ENCODE assay signal across 14 cellular contexts in the genomic region with DNA sequence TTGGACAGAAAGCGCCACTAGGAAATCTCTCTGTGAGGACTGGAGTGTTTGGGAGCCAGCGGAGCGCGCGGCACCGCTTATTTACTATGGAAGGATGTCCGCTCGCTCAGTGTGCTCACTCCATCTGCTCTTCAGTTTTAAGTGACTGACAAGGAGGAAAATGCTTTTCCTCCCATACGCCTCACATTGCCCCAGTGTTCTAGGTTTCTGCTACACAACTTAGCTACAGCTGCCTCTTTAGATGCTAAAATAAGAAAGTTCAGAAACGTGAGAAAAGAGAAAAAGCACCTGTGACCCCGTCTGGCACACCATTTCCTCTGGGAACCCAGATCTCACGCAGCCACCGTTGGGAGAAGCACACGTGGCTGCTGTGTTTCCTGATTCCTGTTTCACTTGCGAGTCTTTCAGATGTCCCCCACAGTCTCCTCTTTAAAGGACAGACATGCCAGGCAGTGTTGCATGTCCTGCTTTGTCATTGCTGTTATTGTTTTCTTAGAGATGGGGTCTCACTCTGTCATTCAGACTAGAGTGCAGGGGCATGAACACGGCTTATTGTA. TPM values are rescaled to one million over a fixed set of nuclear protein-coding genes. Genes with fewer than 3 reads are reported as not detected.
DNase-seq lines count a peak whose midpoint lies in the region; ATAC-seq and TF ChIP-seq lines count a peak whose summit lies in the region.
"Had no signal": no experiment of that assay in that cellular context is flagged by ENCODE, and none has a peak within 500 bp of the region (broad histone marks: within the 10 kb centered on the region; RNA-seq: fewer than 3 reads in every experiment).

No MANE protein-coding gene starts in this region.

- peak overlapping the region; percentile 78 for H3K27ac ChIP-seq in HL-60 (replicated peaks)
- H3K27ac ChIP-seq in psoas muscle, result peak overlapping the region; percentile 97

- no peak overlapping the region for H3K4me3 ChIP-seq in HL-60 (replicated peaks; ENCODE audit: insufficient read depth, low read length)
- peak overlapping the region; percentile 0 for H3K4me3 ChIP-seq in psoas muscle
- H3K4me3 ChIP-seq: HAP-1, prostate gland had no signal

- peaks cover 0 to 17% of the 10 kb centered on the region in 2 donors for H3K36me3 ChIP-seq in psoas muscle (ENCODE audit: insufficient read depth in 1 of 2, low read depth in 1 of 2)
- H3K36me3 ChIP-seq: prostate gland had no signal

- peak; percentile 23 for DNase-seq in DMS79 (lab: John Stamatoyannopoulos, UW)
- DNase-seq in HL-60 (ENCODE audit: low read depth in 1 of 2, low spot score in 1 of 2), result no peak
- DNase-seq in dermis blood vessel endothelial cell, result peak; percentile 20
- peak in 1 of 2 donors; percentile 49 for DNase-seq in psoas muscle
- no peak for DNase-seq in endothelial cell (ENCODE audit: low spot score)
- DNase-seq in NCI-H774 (lab: John Stamatoyannopoulos, UW), result no peak
- DNase-seq in activated CD8-positive, alpha-beta memory T cell treated with anti-CD3 and anti-CD28 coated beads, Interleukin-2, amount 10 ng/mL, durations not matched to agents 7 days and 5 days, result no peak
- DNase-seq in AG20443 (ENCODE audit: low spot score), result no peak
- DNase-seq: activated CD4-positive, CD25-positive, alpha-beta regulatory T cell treated with anti-CD3 and anti-CD28 coated beads, Interleukin-2, amount 50 U/mL, for 72 hours had no signal

- no peaks in the 10 kb centered on the region for H3K9me3 ChIP-seq in psoas muscle
- H3K9me3 ChIP-seq: HAP-1, prostate gland had no signal

- WGBS in psoas muscle, 3 donors, result 53 to 65% (median 63%) methylated on average over 16 of the region's 16 CpGs

- H3K27me3 Mint-ChIP-seq in endothelial cell (ENCODE audit: unreplicated experiment), result peaks cover 6% of the 10 kb centered on the region
- H3K27me3 Mint-ChIP-seq in activated CD8-positive, alpha-beta memory T cell treated with anti-CD3 and anti-CD28 coated beads, Interleukin-2, amount 10 ng/mL, durations not matched to agents 7 days and 5 days, result no peaks in the 10 kb centered on the region
- H3K27me3 Mint-ChIP-seq: dendritic cell treated with granulocyte-macrophage colony-stimulating factor and Interleukin-4, amounts not matched to agents 40 ng/mL and 50 ng/mL, for 4 days; T-cell had no signal

- no peak for TF ChIP-seq CTCF in HL-60 (IDR thresholded peaks at IDR 0.05; ENCODE audit: insufficient read depth, low read length)
- no peak for TF ChIP-seq CTCF in psoas muscle (IDR thresholded peaks at IDR 0.05)
- TF ChIP-seq CTCF in endothelial cell (IDR thresholded peaks at IDR 0.05; ENCODE audit: unreplicated experiment), result no peak

- peaks cover 10% of the 10 kb centered on the region for H3K36me3 Mint-ChIP-seq in endothelial cell (ENCODE audit: low read depth, unreplicated experiment)
- peaks cover 2% of the 10 kb centered on the region for H3K36me3 Mint-ChIP-seq in activated CD8-positive, alpha-beta memory T cell treated with anti-CD3 and anti-CD28 coated beads, Interleukin-2, amount 10 ng/mL, durations not matched to agents 7 days and 5 days

- CTCF ChIA-PET in activated CD8-positive, alpha-beta memory T cell treated with anti-CD3 and anti-CD28 coated beads, Interleukin-2, amount 10 ng/mL, durations not matched to agents 7 days and 5 days (lab: Charles Lee), result interaction anchor here (1.1 to 2.1 kb wide), 6 partner anchors 21 to 150 kb away, joined by 3 to 10 read pairs (median 3); no protein-coding TSS in a partner anchor

- ATAC-seq in psoas muscle, result no peak
- no peak for ATAC-seq in activated CD8-positive, alpha-beta memory T cell treated with anti-CD3 and anti-CD28 coated beads, Interleukin-2, amount 10 ng/mL, durations not matched to agents 7 days and 5 days

- H3K4me1 Mint-ChIP-seq in endothelial cell (ENCODE audit: unreplicated experiment), result peaks cover 5% of the 10 kb centered on the region
- peaks cover 8% of the 10 kb centered on the region for H3K4me1 Mint-ChIP-seq in activated CD8-positive, alpha-beta memory T cell treated with anti-CD3 and anti-CD28 coated beads, Interleukin-2, amount 10 ng/mL, durations not matched to agents 7 days and 5 days

- peaks cover 81% of the 10 kb centered on the region for H3K4me1 ChIP-seq in psoas muscle
- H3K4me1 ChIP-seq: HAP-1, prostate gland had no signal

- no peak overlapping the region for H3K4me3 Mint-ChIP-seq in endothelial cell (ENCODE audit: unreplicated experiment)
- no peak overlapping the region for H3K4me3 Mint-ChIP-seq in activated CD8-positive, alpha-beta memory T cell treated with anti-CD3 and anti-CD28 coated beads, Interleukin-2, amount 10 ng/mL, durations not matched to agents 7 days and 5 days
- H3K4me3 Mint-ChIP-seq: dendritic cell treated with granulocyte-macrophage colony-stimulating factor and Interleukin-4, amounts not matched to agents 40 ng/mL and 50 ng/mL, for 4 days; T-cell had no signal

- no peak overlapping the region for H3K27ac Mint-ChIP-seq in endothelial cell (ENCODE audit: unreplicated experiment)
- no peak overlapping the region for H3K27ac Mint-ChIP-seq in activated CD8-positive, alpha-beta memory T cell treated with anti-CD3 and anti-CD28 coated beads, Interleukin-2, amount 10 ng/mL, durations not matched to agents 7 days and 5 days
- H3K27ac Mint-ChIP-seq: T-cell had no signal

- H3K27me3 ChIP-seq in HL-60 (ENCODE audit: insufficient read depth, poor library complexity, severe bottlenecking), result no peaks in the 10 kb centered on the region
- H3K27me3 ChIP-seq in psoas muscle (ENCODE audit: insufficient read depth in 3 of 3, low read length in 2 of 3), result no peaks in the 10 kb centered on the region

- intact Hi-C loops in psoas muscle (cut with DNase I), result no loop called here

- no peaks in the 10 kb centered on the region for H3K9me3 Mint-ChIP-seq in endothelial cell (ENCODE audit: unreplicated experiment)
- no peaks in the 10 kb centered on the region for H3K9me3 Mint-ChIP-seq in activated CD8-positive, alpha-beta memory T cell treated with anti-CD3 and anti-CD28 coated beads, Interleukin-2, amount 10 ng/mL, durations not matched to agents 7 days and 5 days (ENCODE audit: low read depth)
- H3K9me3 Mint-ChIP-seq: dendritic cell treated with granulocyte-macrophage colony-stimulating factor and Interleukin-4, amounts not matched to agents 40 ng/mL and 50 ng/mL, for 4 days; T-cell had no signal

RNA-seq across cellular contexts. Expression of a gene that starts 11.7 kb away (rescaled TPM):
- total RNA-seq in dermis blood vessel endothelial cell (not detected in 2 replicates), psoas muscle (1,000 to 10,000 TPM in 2 of 4 donors, 100 to 1,000 TPM in 2; 138 to 1,165 (median 841) TPM), endothelial cell (ENCODE audit: unreplicated experiment) (1.1 TPM)
- 1,000 to 10,000 TPM in 1 of 3 donors, 100 to 1,000 TPM in 1, 10 to 100 TPM in 1; 91.1 to 1,241 (median 578) TPM for polyA plus RNA-seq in psoas muscle
- total RNA-seq in activated CD8-positive, alpha-beta memory T cell treated with anti-CD3 and anti-CD28 coated beads, Interleukin-2, amount 10 ng/mL, durations not matched to agents 7 days and 5 days, result 1 to 10 TPM in 1 of 2 experiments, under 1 TPM in 1; 0.40 to 3.0 TPM
- polyA plus RNA-seq: BJ had no signal

RNA-seq across cellular contexts. Expression of a gene that starts 16.0 kb away (rescaled TPM):
- 0.19 and 1.9 TPM in 2 replicates for total RNA-seq in dermis blood vessel endothelial cell
- total RNA-seq in psoas muscle, result 10 to 100 TPM; 13.1 to 90.8 (median 38.8) TPM
- 10 to 100 TPM in 1 of 3 donors, 1 to 10 TPM in 2; 1.3 to 29.2 (median 7.4) TPM for polyA plus RNA-seq in psoas muscle
- 8.2 TPM for total RNA-seq in endothelial cell (ENCODE audit: unreplicated experiment)
- 10 to 100 TPM; 18.0 to 24.9 TPM for total RNA-seq in activated CD8-positive, alpha-beta memory T cell treated with anti-CD3 and anti-CD28 coated beads, Interleukin-2, amount 10 ng/mL, durations not matched to agents 7 days and 5 days

RNA-seq across cellular contexts. Expression of a gene that starts 50.8 kb away (rescaled TPM):
- total RNA-seq in dermis blood vessel endothelial cell (17.0 and 18.7 TPM in 2 replicates), psoas muscle (10 to 100 TPM in 3 of 4 donors, 1 to 10 TPM in 1; 7.1 to 12.9 (median 11.3) TPM), endothelial cell (ENCODE audit: unreplicated experiment) (24.5 TPM)
- 10 to 100 TPM in 1 of 3 donors, 1 to 10 TPM in 2; 3.5 to 22.3 (median 5.6) TPM for polyA plus RNA-seq in psoas muscle
- total RNA-seq in activated CD8-positive, alpha-beta memory T cell treated with anti-CD3 and anti-CD28 coated beads, Interleukin-2, amount 10 ng/mL, durations not matched to agents 7 days and 5 days, result 10 to 100 TPM; 43.3 to 47.8 TPM

RNA-seq across cellular contexts. Expression of a gene that starts 51.9 kb away (rescaled TPM):
- total RNA-seq in dermis blood vessel endothelial cell (0.19 and 0.34 TPM in 2 replicates), psoas muscle (under 1 TPM in 2 of 4 donors, not detected in 2; 0.25 to 0.77 TPM), endothelial cell (ENCODE audit: unreplicated experiment) (not detected)
- polyA plus RNA-seq in psoas muscle, result under 1 TPM; 0.18 to 0.39 (median 0.29) TPM
- not detected for total RNA-seq in activated CD8-positive, alpha-beta memory T cell treated with anti-CD3 and anti-CD28 coated beads, Interleukin-2, amount 10 ng/mL, durations not matched to agents 7 days and 5 days

Comparison
In these comparisons a context has a peak if more than half of its experiments do, and no peak if none do; other contexts are left out.
1. DNase-seq: peak in DMS79 (single experiment) and dermis blood vessel endothelial cell (single experiment); none in HL-60 (0 of 2), endothelial cell (single experiment), NCI-H774 (single experiment), activated CD8-positive, alpha-beta memory T cell treated with anti-CD3 and anti-CD28 coated beads, Interleukin-2, amount 10 ng/mL, durations not matched to agents 7 days and 5 days (single experiment) and AG20443 (single experiment).
2. RNA of a gene that starts 11.7 kb away (total RNA-seq): 138 to 1,165 TPM in psoas muscle; 0.40 to 3.0 TPM in activated CD8-positive, alpha-beta memory T cell treated with anti-CD3 and anti-CD28 coated beads, Interleukin-2, amount 10 ng/mL, durations not matched to agents 7 days and 5 days, 1.1 TPM in endothelial cell (single experiment) and not detected in dermis blood vessel endothelial cell; every median in the first group is over 10 times any median in the second.